Comparison of ENCODE assay signal across 20 cellular contexts in genomic region chr4:1994935-1995334, GRCh38.
"Had no signal": no experiment of that assay in that cellular context is flagged by ENCODE, and none has a peak within 500 bp of the region (broad histone marks: within the 10 kb centered on the region; RNA-seq: fewer than 3 reads in every experiment).

No MANE protein-coding gene starts in this region.

- ATAC-seq: effector memory CD8-positive, alpha-beta T cell; gastrocnemius medialis; heart right ventricle; naive thymus-derived CD4-positive, alpha-beta T cell; pancreas; right cardiac atrium; stimulated activated memory B cell treated with anti-CD40 and anti-IgM and Interleukin-4, amounts not matched to agents 10 μg/mL and 1 μg/mL and 100 μg/mL, for 72 hours; upper lobe of right lung had no signal

- H3K9me3 ChIP-seq: gastrocnemius medialis, pancreas had no signal

- DNase-seq: effector memory CD8-positive, alpha-beta T cell; gastrocnemius medialis; heart right ventricle; hypothalamus; kidney glomerular epithelial cell; naive thymus-derived CD4-positive, alpha-beta T cell; pancreas; stimulated activated CD4-positive, alpha-beta T cell treated with anti-CD3 and anti-CD28 coated beads, Interleukin-4, amount 100 ng/mL, for 1 hour; upper lobe of right lung had no signal

- H3K4me3 Mint-ChIP-seq: dendritic cell treated with granulocyte-macrophage colony-stimulating factor and Interleukin-4, amounts not matched to agents 40 ng/mL and 50 ng/mL, for 4 days; effector memory CD8-positive, alpha-beta T cell; naive thymus-derived CD4-positive, alpha-beta T cell; neural crest cell; stimulated activated memory B cell treated with anti-CD40 and anti-IgM and Interleukin-4, amounts not matched to agents 10 μg/mL and 1 μg/mL and 100 μg/mL, for 72 hours; stimulated activated naive CD8-positive, alpha-beta T cell treated with anti-CD3 and anti-CD28 coated beads, Interleukin-15, Interleukin-2, amounts not matched to agents 100 ng/mL and 50 ng/mL, for 24 hours had no signal

- H3K27ac Mint-ChIP-seq: dendritic cell treated with granulocyte-macrophage colony-stimulating factor and Interleukin-4, amounts not matched to agents 40 ng/mL and 50 ng/mL, for 4 days; progenitor cell of endocrine pancreas; stimulated activated memory B cell treated with anti-CD40 and anti-IgM and Interleukin-4, amounts not matched to agents 10 μg/mL and 1 μg/mL and 100 μg/mL, for 72 hours; stimulated activated naive CD8-positive, alpha-beta T cell treated with anti-CD3 and anti-CD28 coated beads, Interleukin-15, Interleukin-2, amounts not matched to agents 100 ng/mL and 50 ng/mL, for 24 hours had no signal

- H3K27ac ChIP-seq: epithelial cell of prostate, esophagus muscularis mucosa, gastrocnemius medialis, heart right ventricle, pancreas, tibial nerve, upper lobe of right lung had no signal

- FAIRE-seq: islet of Langerhans, pancreas had no signal

- H3K27me3 ChIP-seq: esophagus muscularis mucosa, gastrocnemius medialis, heart right ventricle, pancreas, tibial nerve, upper lobe of right lung had no signal

- H3K4me1 ChIP-seq: upper lobe of right lung had no signal

- H3K27me3 Mint-ChIP-seq: dendritic cell treated with granulocyte-macrophage colony-stimulating factor and Interleukin-4, amounts not matched to agents 40 ng/mL and 50 ng/mL, for 4 days; effector memory CD8-positive, alpha-beta T cell; naive thymus-derived CD4-positive, alpha-beta T cell; progenitor cell of endocrine pancreas; stimulated activated memory B cell treated with anti-CD40 and anti-IgM and Interleukin-4, amounts not matched to agents 10 μg/mL and 1 μg/mL and 100 μg/mL, for 72 hours; stimulated activated naive CD8-positive, alpha-beta T cell treated with anti-CD3 and anti-CD28 coated beads, Interleukin-15, Interleukin-2, amounts not matched to agents 100 ng/mL and 50 ng/mL, for 24 hours had no signal

- H3K4me2 ChIP-seq: smooth muscle cell had no signal

- H3K4me3 ChIP-seq: esophagus muscularis mucosa, gastrocnemius medialis, heart right ventricle, pancreas, smooth muscle cell, tibial nerve, upper lobe of right lung had no signal
